ENCODE assay signal across 12 cellular contexts in genomic region chr7:5597772-5598171, GRCh38. TPM values are rescaled to one million over a fixed set of nuclear protein-coding genes. Genes with fewer than 3 reads are reported as not detected.
DNase-seq lines count a peak whose midpoint lies in the region; ATAC-seq, FAIRE-seq and TF ChIP-seq lines count a peak whose summit lies in the region.
"Had no signal": no experiment of that assay in that cellular context is flagged by ENCODE, and none has a peak within 500 bp of the region (broad histone marks: within the 10 kb centered on the region; RNA-seq: fewer than 3 reads in every experiment).

No MANE protein-coding gene starts in this region.

- no peak for FAIRE-seq in GM12891 (lab: Jason Lieb, UNC)
- FAIRE-seq: islet of Langerhans had no signal

- H3K4me3 ChIP-seq in H7 (ENCODE audit: insufficient read depth, low read depth, low read length) (no peak overlapping the region), fibroblast of villous mesenchyme (ENCODE audit: low read depth, low read length) (peak overlapping the region; percentile 21), skin epidermis (no peak overlapping the region)
- H3K4me3 ChIP-seq: thoracic aorta had no signal

- H3K27ac ChIP-seq in skin epidermis: peak overlapping the region in 18 of 21 experiments; percentile 7 to 95 (median 54)

- ATAC-seq in HG03469 (IDR thresholded peaks at IDR 0.05; ENCODE audit: unreplicated experiment) (no peak), GM21515 (IDR thresholded peaks at IDR 0.05; ENCODE audit: unreplicated experiment) (no peak)

- H3K36me3 ChIP-seq in H7 (replicated peaks; ENCODE audit: control insufficient read depth, insufficient read depth, low read length): no peaks in the 10 kb centered on the region; the same call in 1 of the 2 replicates
- H3K36me3 ChIP-seq: thoracic aorta had no signal

- DNase-seq in H7 (peak; percentile 51), amniotic epithelial cell (ENCODE audit: low read depth) (peak; percentile 77), fibroblast of villous mesenchyme (ENCODE audit: low read depth) (no peak), GM12891 (ENCODE audit: insufficient read length, low spot score) (no peak)
- DNase-seq in activated CD8-positive, alpha-beta memory T cell treated with anti-CD3 and anti-CD28 coated beads, Interleukin-2, amount 50 U/mL, for 48 hours: no peak
- DNase-seq: activated CD4-positive, alpha-beta T cell treated with anti-CD3 and anti-CD28 coated beads for 48 hours; nucleus accumbens had no signal

- no peak for TF ChIP-seq POLR2A in GM12891 (IDR thresholded peaks at IDR 0.05; ENCODE audit: low read depth, low read length)

- peaks cover 2% of the 10 kb centered on the region; the same call in 1 of the 2 replicates for H3K27me3 ChIP-seq in H7 (ENCODE audit: control insufficient read depth, insufficient read depth, low read length)

- no peak for TF ChIP-seq CTCF in fibroblast of villous mesenchyme (IDR thresholded peaks at IDR 0.05; ENCODE audit: insufficient read depth, low read depth, low read length)

TF ChIP-seq in GM12891, 5 proteins besides CTCF, POLR2A, EP300 and RAD21:
- TF ChIP-seq TAF1 (IDR thresholded peaks at IDR 0.05; ENCODE audit: low read depth, low read length): no peak
- TF ChIP-seq SPI1 (IDR thresholded peaks at IDR 0.05; ENCODE audit: low read depth, low read length): no peak
- no peak for TF ChIP-seq POU2F2 (IDR thresholded peaks at IDR 0.05; ENCODE audit: low read depth, low read length)
- no peak for TF ChIP-seq POLR2AphosphoS5 (IDR thresholded peaks at IDR 0.05; ENCODE audit: low read depth, low read length)
- TF ChIP-seq PAX5 (IDR thresholded peaks at IDR 0.05; ENCODE audit: insufficient read depth, low read length, severe bottlenecking): no peak

RNA-seq across cellular contexts. Expression of gene FSCN1, which starts 5.2 kb away (rescaled TPM):
- 725 and 892 TPM in 2 replicates for total RNA-seq in H7 (2014; rRNA removed; shearing (Covaris generic))
- total RNA-seq in fibroblast of villous mesenchyme: 256 and 312 TPM in 2 replicates
- 198 TPM for polyA plus RNA-seq in GM12891 (2012; ENCODE audit: low read depth, missing spikeins)

Comparison
In these comparisons a context has a peak if more than half of its experiments do, and no peak if none do; other contexts are left out.
1. DNase-seq: peak in H7 (single experiment) and amniotic epithelial cell (single experiment); none in fibroblast of villous mesenchyme (single experiment), GM12891 (single experiment) and activated CD8-positive, alpha-beta memory T cell treated with anti-CD3 and anti-CD28 coated beads, Interleukin-2, amount 50 U/mL, for 48 hours (single experiment).